11 cellular contexts compared by ENCODE assay signal in genomic region chr4:106707776-106708603, GRCh38.
DNase-seq lines count a peak whose midpoint lies in the region; ATAC-seq and TF ChIP-seq lines count a peak whose summit lies in the region.
"Had no signal": no experiment of that assay in that cellular context is flagged by ENCODE, and none has a peak within 500 bp of the region (broad histone marks: within the 10 kb centered on the region; RNA-seq: fewer than 3 reads in every experiment).

No MANE protein-coding gene starts in this region.

- H4K20me1 ChIP-seq in BLaER1, result no peaks in the 10 kb centered on the region

- no peaks in the 10 kb centered on the region for H3K36me3 ChIP-seq in BLaER1
- no peaks in the 10 kb centered on the region for H3K36me3 ChIP-seq in thyroid gland
- H3K36me3 ChIP-seq: Peyer's patch had no signal

- H3K27me3 ChIP-seq in BLaER1 (no peaks in the 10 kb centered on the region), thyroid gland (no peaks in the 10 kb centered on the region)
- H3K27me3 ChIP-seq: Peyer's patch had no signal

- DNase-seq in NOMO-1 (lab: John Stamatoyannopoulos, UW; ENCODE audit: unreplicated experiment in 2 of 2) (peak; percentile 52 to 69), fibroblast of the aortic adventitia (ENCODE audit: low read depth) (peak; percentile 35), thyroid gland (no peak), NCI-H1694 (lab: John Stamatoyannopoulos, UW) (no peak), HuH-7.5 (ENCODE audit: low spot score) (no peak)
- DNase-seq: kidney, Peyer's patch had no signal

- intact Hi-C loops in thyroid gland (cut with DNase I), result no loop called here

- no peaks in the 10 kb centered on the region for H3K9me3 ChIP-seq in BLaER1
- no peaks in the 10 kb centered on the region for H3K9me3 ChIP-seq in thyroid gland
- H3K9me3 ChIP-seq: Peyer's patch had no signal

- H3K4me1 ChIP-seq in BLaER1 (peaks cover 14% of the 10 kb centered on the region), thyroid gland (no peaks in the 10 kb centered on the region)
- H3K4me1 ChIP-seq: Peyer's patch had no signal

- peak; percentile 84 for ATAC-seq in HG02642 (IDR thresholded peaks at IDR 0.05; ENCODE audit: poor library complexity, unreplicated experiment)
- no peak for ATAC-seq in GM21515 (IDR thresholded peaks at IDR 0.05; ENCODE audit: unreplicated experiment)

- H3K4me3 ChIP-seq in BLaER1 (no peak overlapping the region), fibroblast of the aortic adventitia (ENCODE audit: low read depth, low read length) (no peak overlapping the region), thyroid gland (replicated peaks in 1 of 3) (no peak overlapping the region)
- H3K4me3 ChIP-seq: Peyer's patch had no signal

- 65 to 69% methylated on average over 3 of the region's 3 CpGs for WGBS in thyroid gland, 2 donors

- H3K9ac ChIP-seq in BLaER1, result no peak overlapping the region

- no peak for TF ChIP-seq POLR2A in thyroid gland (IDR thresholded peaks at IDR 0.05)

- H3K27ac ChIP-seq in BLaER1 (no peak overlapping the region), thyroid gland (no peak overlapping the region)
- H3K27ac ChIP-seq: C4-2B, Peyer's patch had no signal

- TF ChIP-seq CTCF in fibroblast of the aortic adventitia (IDR thresholded peaks at IDR 0.05; ENCODE audit: insufficient read depth, low read length) (no peak), thyroid gland (IDR thresholded peaks at IDR 0.05) (no peak)

- H3K4me2 ChIP-seq in BLaER1, result peak overlapping the region; percentile 43

Comparison
In these comparisons a context has a peak if more than half of its experiments do, and no peak if none do; other contexts are left out.
1. DNase-seq: peak in NOMO-1 (2 of 2) and fibroblast of the aortic adventitia (single experiment); none in thyroid gland (0 of 2), NCI-H1694 (single experiment) and HuH-7.5 (single experiment).